ENCODE assay signal across 22 cellular contexts in genomic region chr21:16264314-16264713, GRCh38.
DNase-seq lines count a peak whose midpoint lies in the region; ATAC-seq, FAIRE-seq and TF ChIP-seq lines count a peak whose summit lies in the region.
"Had no signal": no experiment of that assay in that cellular context is flagged by ENCODE, and none has a peak within 500 bp of the region (broad histone marks: within the 10 kb centered on the region; RNA-seq: fewer than 3 reads in every experiment).

No MANE protein-coding gene starts in this region.

- CTCF ChIA-PET in endothelial cell of umbilical vein (lab: Charles Lee), result no interaction called here

- no peak for TF ChIP-seq POLR2A in endothelial cell of umbilical vein (IDR thresholded peaks at IDR 0.05; ENCODE audit: low read depth, low read length)

- H3K27me3 ChIP-seq in endothelial cell of umbilical vein (ENCODE audit: control insufficient read depth in 2 of 2, insufficient read depth in 2 of 2, low read length in 2 of 2) (no peaks in the 10 kb centered on the region), left lung (no peaks in the 10 kb centered on the region), upper lobe of right lung (no peaks in the 10 kb centered on the region)
- H3K27me3 ChIP-seq: BLaER1 treated with 17β-estradiol and CSF1 and Interleukin-3, amounts not matched to agents 10 nM and 100 nM; ovary had no signal

- H3K4me3 ChIP-seq in endothelial cell of umbilical vein (replicated peaks in 1 of 3; ENCODE audit: insufficient read depth in 1 of 3, low read depth in 1 of 3, low read length in 3 of 3), result no peak overlapping the region
- H3K4me3 ChIP-seq in left lung, result no peak overlapping the region
- no peak overlapping the region for H3K4me3 ChIP-seq in upper lobe of right lung
- H3K4me3 ChIP-seq: ovary, PC-9 had no signal

- POLR2A ChIA-PET in endothelial cell of umbilical vein (lab: Charles Lee), result no interaction called here

- dilution Hi-C loops in endothelial cell of umbilical vein (cut with MboI; ENCODE audit: extremely low pct_ligation_motif_present, low sequenced_read_pairs), result no loop called here

- intact Hi-C loops in endothelial cell of umbilical vein (cut with micrococcal nuclease) (no loop called here), left lung (cut with DNase I) (no loop called here), upper lobe of right lung (cut with DNase I) (no loop called here)

- H3K4me2 ChIP-seq in endothelial cell of umbilical vein (ENCODE audit: insufficient read depth, low read length), result peak overlapping the region; percentile 80
- H3K4me2 ChIP-seq: PC-9 had no signal

- H3K36me3 ChIP-seq in endothelial cell of umbilical vein (ENCODE audit: control insufficient read depth in 2 of 2, extremely low read depth in 1 of 2, insufficient read depth in 2 of 2, low read length in 2 of 2), result no peaks in the 10 kb centered on the region
- H3K36me3 ChIP-seq in left lung, result no peaks in the 10 kb centered on the region
- H3K36me3 ChIP-seq in upper lobe of right lung, result no peaks in the 10 kb centered on the region
- H3K36me3 ChIP-seq: BLaER1 treated with 17β-estradiol and CSF1 and Interleukin-3, amounts not matched to agents 10 nM and 100 nM; ovary had no signal

- peak; percentile 46 for DNase-seq in SIG-M5 treated with dmso at 0.1 percent for 504 hours (lab: John Stamatoyannopoulos, UW; ENCODE audit: unreplicated experiment)
- no peak for DNase-seq in SIG-M5 (lab: John Stamatoyannopoulos, UW)
- peak; percentile 22 for DNase-seq in endothelial cell of umbilical vein (ENCODE audit: low read depth, low spot score)
- DNase-seq in left lung, result no peak
- DNase-seq in upper lobe of right lung, result no peak
- DNase-seq in activated gamma-delta T cell (lab: John Stamatoyannopoulos, UW), result no peak
- DNase-seq in effector CD8-positive, alpha-beta T cell (lab: John Stamatoyannopoulos, UW), result no peak
- DNase-seq: activated T-cell treated with anti-CD3 and anti-CD28 coated beads, Interleukin-2, amount 50 U/mL, for 72 hours; EL; erythroblast; NCI-H146; NCI-H774; ovary; PC-9; T-helper 2 cell had no signal

- H3K27ac ChIP-seq in endothelial cell of umbilical vein (ENCODE audit: insufficient read depth, low read depth, low read length) (no peak overlapping the region), left lung (no peak overlapping the region), upper lobe of right lung (no peak overlapping the region)
- H3K27ac ChIP-seq: 22Rv1, ovary, PC-9 had no signal

- no TSS peak for BruUV-seq in endothelial cell of umbilical vein (replicated peaks; lab: Mats Ljungman, UMichigan)

- TF ChIP-seq CTCF in endothelial cell of umbilical vein (IDR thresholded peaks at IDR 0.05; ENCODE audit: extremely low read depth in 1 of 2, insufficient read depth in 1 of 2, low read depth in 1 of 2, low read length in 2 of 2), result no peak
- TF ChIP-seq CTCF in left lung (IDR thresholded peaks at IDR 0.05), result no peak
- TF ChIP-seq CTCF in upper lobe of right lung (IDR thresholded peaks at IDR 0.05), result no peak

- peak overlapping the region; percentile 43 for H2AFZ ChIP-seq in endothelial cell of umbilical vein (ENCODE audit: low read depth, low read length)
- H2AFZ ChIP-seq: PC-9 had no signal

- H3K4me1 ChIP-seq in endothelial cell of umbilical vein (ENCODE audit: control insufficient read depth, extremely low read depth, insufficient read depth, low read length), result no peaks in the 10 kb centered on the region
- no peaks in the 10 kb centered on the region for H3K4me1 ChIP-seq in left lung
- no peaks in the 10 kb centered on the region for H3K4me1 ChIP-seq in upper lobe of right lung

- H4K20me1 ChIP-seq in endothelial cell of umbilical vein (replicated peaks; ENCODE audit: control insufficient read depth, extremely low read depth, insufficient read depth, low read length), result no peaks in the 10 kb centered on the region
- H4K20me1 ChIP-seq: BLaER1 treated with 17β-estradiol and CSF1 and Interleukin-3, amounts not matched to agents 10 nM and 100 nM had no signal

- no peak for FAIRE-seq in endothelial cell of umbilical vein (lab: Jason Lieb, UNC)
- FAIRE-seq: GM19239, H1, islet of Langerhans had no signal

- no peaks in the 10 kb centered on the region for H3K9me1 ChIP-seq in endothelial cell of umbilical vein (replicated peaks; ENCODE audit: control insufficient read depth, extremely low read depth, insufficient read depth, low read length)

- ATAC-seq in left lung, result peak; percentile 30
- ATAC-seq in upper lobe of right lung, result peak; percentile 61
- no peak for ATAC-seq in HG03135 (IDR thresholded peaks at IDR 0.05; ENCODE audit: unreplicated experiment)
- ATAC-seq: activated naive CD4-positive, alpha-beta T cell treated with anti-CD3 and anti-CD28 coated beads, Interleukin-2, amount 50 U/mL, for 72 hours; activated T-cell treated with anti-CD3 and anti-CD28 coated beads, Interleukin-2, amount 50 U/mL, for 72 hours had no signal

- H3K9ac ChIP-seq in endothelial cell of umbilical vein (replicated peaks; ENCODE audit: extremely low read depth, insufficient read depth, low read length), result no peak overlapping the region
- H3K9ac ChIP-seq: BLaER1 treated with 17β-estradiol and CSF1 and Interleukin-3, amounts not matched to agents 10 nM and 100 nM had no signal

- H3K79me2 ChIP-seq in endothelial cell of umbilical vein (ENCODE audit: control insufficient read depth, insufficient read depth, low read length), result no peaks in the 10 kb centered on the region

- no peaks in the 10 kb centered on the region for H3K9me3 ChIP-seq in endothelial cell of umbilical vein (replicated peaks; ENCODE audit: control insufficient read depth, insufficient read depth, low read length)
- no peaks in the 10 kb centered on the region for H3K9me3 ChIP-seq in left lung
- no peaks in the 10 kb centered on the region for H3K9me3 ChIP-seq in upper lobe of right lung
- H3K9me3 ChIP-seq: BLaER1 treated with 17β-estradiol and CSF1 and Interleukin-3, amounts not matched to agents 10 nM and 100 nM; ovary had no signal

TF ChIP-seq in endothelial cell of umbilical vein, 7 proteins besides CTCF, POLR2A, EP300 and RAD21:
- TF ChIP-seq MAX (IDR thresholded peaks at IDR 0.05; ENCODE audit: insufficient read depth, insufficient read length) (no peak), MYC (IDR thresholded peaks at IDR 0.05; ENCODE audit: low read depth, low read length) (no peak), FOS (IDR thresholded peaks at IDR 0.05; ENCODE audit: borderline replicate concordance, insufficient read depth, low read length) (no peak), JUN (IDR thresholded peaks at IDR 0.05; ENCODE audit: borderline replicate concordance, insufficient read depth, insufficient read length, low read depth) (no peak), EZH2 (IDR thresholded peaks at IDR 0.05; ENCODE audit: borderline replicate concordance, low read depth, low read length, severe bottlenecking) (no peak), GATA2 (IDR thresholded peaks at IDR 0.05; ENCODE audit: insufficient read depth, insufficient read length, low read depth, low read length) (no peak), POLR2AphosphoS5 (IDR thresholded peaks at IDR 0.05; ENCODE audit: insufficient read depth, low read depth, low read length) (no peak)
TF ChIP-seq in endothelial cell of umbilical vein: peak in this region for 0.

Comparison
In these comparisons a context has a peak if more than half of its experiments do, and no peak if none do; other contexts are left out.
1. DNase-seq: peak in SIG-M5 treated with dmso at 0.1 percent for 504 hours (single experiment) and endothelial cell of umbilical vein (single experiment); none in SIG-M5 (single experiment), left lung (0 of 2), upper lobe of right lung (single experiment), activated gamma-delta T cell (single experiment) and effector CD8-positive, alpha-beta T cell (single experiment).